26 cellular contexts compared by ENCODE assay signal in genomic region chr3:100213891-100214573, GRCh38. TPM values are rescaled to one million over a fixed set of nuclear protein-coding genes. Genes with fewer than 3 reads are reported as not detected.
DNase-seq lines count a peak whose midpoint lies in the region; ATAC-seq, FAIRE-seq and TF ChIP-seq lines count a peak whose summit lies in the region.
"Had no signal": no experiment of that assay in that cellular context is flagged by ENCODE, and none has a peak within 500 bp of the region (broad histone marks: within the 10 kb centered on the region; RNA-seq: fewer than 3 reads in every experiment).

No MANE protein-coding gene starts in this region.

- no peaks in the 10 kb centered on the region for H3K9me2 ChIP-seq in PC-3 (replicated peaks; ENCODE audit: low read length)

- H3K4me3 ChIP-seq in PC-3 (ENCODE audit: low read length) (no peak overlapping the region), bronchial epithelial cell (ENCODE audit: low read depth, low read length) (no peak overlapping the region)
- H3K4me3 ChIP-seq: body of pancreas, colonic mucosa, mucosa of descending colon had no signal

- no peak for FAIRE-seq in bronchial epithelial cell (lab: Jason Lieb, UNC)
- FAIRE-seq: islet of Langerhans had no signal

- no peaks in the 10 kb centered on the region for H3K27me3 ChIP-seq in PC-3 (ENCODE audit: low read length)
- H3K27me3 ChIP-seq in bronchial epithelial cell (ENCODE audit: control insufficient read depth, insufficient read depth, low read length) = no peaks in the 10 kb centered on the region
- no peaks in the 10 kb centered on the region for H3K27me3 ChIP-seq in foreskin keratinocyte
- H3K27me3 ChIP-seq: body of pancreas, colonic mucosa had no signal

- no peaks in the 10 kb centered on the region for H3K36me3 ChIP-seq in PC-3 (ENCODE audit: low read depth, low read length)
- H3K36me3 ChIP-seq in bronchial epithelial cell (ENCODE audit: control insufficient read depth, insufficient read depth, low read length) = no peaks in the 10 kb centered on the region
- H3K36me3 ChIP-seq: colonic mucosa, WERI-Rb-1 had no signal

- TF ChIP-seq CTCF in PC-3 (conservative IDR thresholded peaks at IDR 0.05; ENCODE audit: low read depth, low read length) (no peak), bronchial epithelial cell (IDR thresholded peaks at IDR 0.05; ENCODE audit: insufficient read depth, low read length, severe bottlenecking) (no peak), foreskin keratinocyte (conservative IDR thresholded peaks at IDR 0.05) (no peak)

- ATAC-seq in PC-3 = 0 out of 2 replicates have a peak, but pooled peaks have one; percentile 16
- peak; percentile 84 for ATAC-seq in foreskin keratinocyte
- ATAC-seq: body of pancreas, mucosa of descending colon had no signal

- no peak overlapping the region for H2AFZ ChIP-seq in PC-3 (ENCODE audit: low read length)
- H2AFZ ChIP-seq: parathyroid adenoma had no signal

- no peaks in the 10 kb centered on the region for H3K9me3 ChIP-seq in PC-3 (ENCODE audit: low read length)
- H3K9me3 ChIP-seq: body of pancreas, colonic mucosa, mucosa of descending colon had no signal

- intact Hi-C loops in PC-3 (cut with micrococcal nuclease) = no loop called here

- H3K79me2 ChIP-seq in PC-3 (ENCODE audit: low read length) = no peaks in the 10 kb centered on the region
- H3K79me2 ChIP-seq: parathyroid adenoma had no signal

- H4K20me1 ChIP-seq in PC-3 (ENCODE audit: low read length) = no peaks in the 10 kb centered on the region

- BruUV-seq in PC-3 (replicated peaks; lab: Mats Ljungman, UMichigan) = no TSS peak

- CTCF ChIA-PET in PC-3 (lab: Charles Lee) = no interaction called here

- POLR2A ChIA-PET in PC-3 (lab: Charles Lee; ENCODE audit: unreplicated experiment) = no interaction called here

- no peaks in the 10 kb centered on the region for H3K4me1 ChIP-seq in PC-3 (ENCODE audit: insufficient read depth, low read length)
- peaks cover 13% of the 10 kb centered on the region for H3K4me1 ChIP-seq in foreskin keratinocyte
- H3K4me1 ChIP-seq: body of pancreas, colonic mucosa, parathyroid adenoma had no signal

- peak; percentile 30 for DNase-seq in EH (ENCODE audit: low read depth)
- peak; percentile 34 for DNase-seq in PC-3
- peak; percentile 29 for DNase-seq in bronchial epithelial cell (ENCODE audit: low read depth)
- peak in 1 of 2 donors; percentile 61 for DNase-seq in foreskin keratinocyte
- DNase-seq in activated gamma-delta T cell treated with Interleukin-2 at 50 U/mL for 16 hours = no peak
- no peak for DNase-seq in NCI-H524 treated with DMSO at 0.1 percent for 48 hours (lab: John Stamatoyannopoulos, UW)
- no peak for DNase-seq in putamen (ENCODE audit: low spot score)
- DNase-seq in globus pallidus (ENCODE audit: low spot score) = no peak
- DNase-seq: activated CD4-positive, alpha-beta T cell treated with anti-CD3 and anti-CD28 coated beads, Interleukin-2, amount 10 ng/mL, durations not matched to agents 7 days and 5 days; body of pancreas; CD4-positive, CD25-positive, alpha-beta regulatory T cell; colonic mucosa; DMS 273 treated with DMSO at 0.1 percent for 48 hours; foreskin melanocyte; GDM1; hypothalamus; Karpas-422; mucosa of descending colon; NCI-H1092; NCI-H2029 treated with DMSO at 0.1 percent for 48 hours; NCI-H226; nephron progenitor cell; T-helper 2 cell; WERI-Rb-1 had no signal

- H3K27ac ChIP-seq in PC-3 (ENCODE audit: low read length) (no peak overlapping the region), foreskin keratinocyte (no peak overlapping the region)
- H3K27ac ChIP-seq: body of pancreas, colonic mucosa, parathyroid adenoma, WERI-Rb-1 had no signal

- H3K9ac ChIP-seq in PC-3 (ENCODE audit: low read length) = no peak overlapping the region
- H3K9ac ChIP-seq: parathyroid adenoma had no signal

- no peaks in the 10 kb centered on the region for H3F3A ChIP-seq in PC-3 (ENCODE audit: low read length, unreplicated experiment)

- no peak overlapping the region for H3K4me2 ChIP-seq in PC-3 (ENCODE audit: low read length)

RNA-seq across cellular contexts. Expression of gene TBC1D23, which starts 46.8 kb away (rescaled TPM):
- total RNA-seq in PC-3 (2014; rRNA removed) (25.6 and 37.9 TPM in 2 replicates), bronchial epithelial cell (36.6 and 46.3 TPM in 2 replicates), foreskin keratinocyte (33.2 and 40.2 TPM in 2 replicates)
- 17.4 and 17.8 TPM in 2 replicates for polyA plus RNA-seq in foreskin keratinocyte

Comparison
In these comparisons a context has a peak if more than half of its experiments do, and no peak if none do; other contexts are left out.
1. DNase-seq: peak in EH (single experiment), PC-3 (single experiment) and bronchial epithelial cell (single experiment); none in activated gamma-delta T cell treated with Interleukin-2 at 50 U/mL for 16 hours (single experiment), NCI-H524 treated with DMSO at 0.1 percent for 48 hours (single experiment), putamen (single experiment) and globus pallidus (single experiment).